Comparison of ENCODE assay signal across 8 cellular contexts in the genomic region with DNA sequence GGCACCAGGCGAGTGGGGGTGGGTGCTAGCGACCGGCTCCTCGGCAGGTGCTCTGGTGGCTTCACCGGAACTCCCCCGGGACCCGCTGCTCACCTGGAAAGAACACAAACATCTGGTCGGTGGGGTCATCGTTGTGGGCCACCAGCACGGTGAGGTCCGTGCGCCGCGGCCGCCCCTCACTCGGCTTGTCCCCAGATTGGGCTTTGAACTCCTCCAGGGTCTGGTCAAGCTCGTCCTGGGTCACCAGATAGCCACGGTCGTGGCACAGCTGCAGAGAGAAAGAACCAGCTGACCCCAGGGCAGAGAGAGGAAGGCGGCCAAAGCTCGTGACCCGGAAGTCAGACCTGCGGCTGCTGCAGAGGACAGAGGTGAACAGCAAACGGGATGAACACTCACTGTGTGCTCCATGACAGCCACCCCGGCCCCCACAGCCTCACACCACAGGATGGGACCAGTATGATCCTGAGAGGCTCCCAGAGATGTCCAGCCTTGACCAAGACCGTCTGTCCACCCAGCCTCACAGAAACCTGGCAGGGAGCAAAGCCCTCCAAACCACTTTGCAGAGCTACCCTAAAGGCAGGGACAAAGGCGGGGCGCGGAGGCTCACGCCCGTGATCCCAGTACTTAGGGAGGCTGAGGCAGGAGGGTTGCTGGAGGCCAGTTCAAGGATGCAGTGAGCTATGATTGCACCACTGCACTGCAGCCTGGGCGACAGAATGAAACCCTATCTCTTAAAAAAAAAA. TPM values are rescaled to one million over a fixed set of nuclear protein-coding genes. Genes with fewer than 3 reads are reported as not detected.
DNase-seq lines count a peak whose midpoint lies in the region; ATAC-seq and TF ChIP-seq lines count a peak whose summit lies in the region.

No MANE protein-coding gene starts in this region.

- H4K91ac ChIP-seq in mesenchymal stem cell (ENCODE audit: low read length): no peak overlapping the region

- peaks cover 22% of the 10 kb centered on the region for H3K4me1 Mint-ChIP-seq in MCF 10A (ENCODE audit: insufficient read depth, unreplicated experiment)

- peaks cover 40% of the 10 kb centered on the region for H3K36me3 Mint-ChIP-seq in MCF 10A (ENCODE audit: insufficient read depth, unreplicated experiment)

- no peaks in the 10 kb centered on the region for H3K27me3 Mint-ChIP-seq in MCF 10A (ENCODE audit: insufficient read depth, unreplicated experiment)

- POLR2A ChIA-PET in MCF 10A (lab: Yijun Ruan, JAX): interaction anchor here (0.5 to 3.2 kb wide), 18 partner anchors 9 to 360 kb away, joined by 3 to 19 read pairs (median 4); a partner anchor contains a TSS

- peak overlapping the region in 1 of 2 experiments; percentile 79 for H3K23ac ChIP-seq in mesenchymal stem cell (ENCODE audit: low read length in 2 of 2)

- H3K18ac ChIP-seq in mesenchymal stem cell (ENCODE audit: low read depth in 1 of 2, low read length in 2 of 2): peak overlapping the region in 1 of 2 experiments; percentile 44

- no peak overlapping the region for H2AK5ac ChIP-seq in mesenchymal stem cell (ENCODE audit: low read length, severe bottlenecking)

- H3K9me3 Mint-ChIP-seq in MCF 10A (ENCODE audit: unreplicated experiment): peaks cover 5% of the 10 kb centered on the region

- H2BK15ac ChIP-seq in mesenchymal stem cell (ENCODE audit: low read depth, poor library complexity, severe bottlenecking): no peak overlapping the region

- TF ChIP-seq CTCF in MCF 10A (IDR thresholded peaks at IDR 0.05; ENCODE audit: unreplicated experiment): no peak

- H3K79me1 ChIP-seq in mesenchymal stem cell (replicated peaks; ENCODE audit: low read length, poor library complexity, severe bottlenecking): peaks cover 26% of the 10 kb centered on the region

- peak overlapping the region in 1 of 2 experiments; percentile 11 for H2BK12ac ChIP-seq in mesenchymal stem cell (ENCODE audit: low read length in 2 of 2)

- H2BK120ac ChIP-seq in mesenchymal stem cell (ENCODE audit: low read depth, low read length): no peak overlapping the region

- no TSS peak for BruUV-seq in MCF 10A (replicated peaks; lab: Mats Ljungman, UMichigan)

- 84% methylated on average over 29 of the region's 32 CpGs for WGBS in mesenchymal stem cell
- 68% methylated on average over 32 of the region's 32 CpGs for WGBS in urinary bladder

- peak overlapping the region; percentile 96 for H3K27ac Mint-ChIP-seq in MCF 10A (ENCODE audit: low read depth, unreplicated experiment)

- H4K8ac ChIP-seq in mesenchymal stem cell (ENCODE audit: low read length): no peak overlapping the region

- intact Hi-C loops in Right ventricle myocardium inferior (cut with DNase I) (no loop called here), left cardiac atrium (cut with DNase I) (no loop called here), MCF 10A (cut with micrococcal nuclease) (loop anchor here (2.0 kb wide), 1 partner anchor 73 kb away; a partner anchor contains a TSS)

- peaks cover 17% of the 10 kb centered on the region for H3K4me1 ChIP-seq in mesenchymal stem cell (ENCODE audit: control insufficient read depth, insufficient read depth, low read depth, low read length)
- H3K4me1 ChIP-seq in urinary bladder (ENCODE audit: insufficient read depth): no peaks in the 10 kb centered on the region

- H3K14ac ChIP-seq in mesenchymal stem cell (ENCODE audit: low read length in 2 of 2): no peak overlapping the region

- ATAC-seq in Right ventricle myocardium inferior (no peak), left cardiac atrium (no peak), GM18517 (IDR thresholded peaks at IDR 0.05; ENCODE audit: unreplicated experiment) (no peak)

- H3K27me3 ChIP-seq in mesenchymal stem cell (ENCODE audit: control insufficient read depth in 1 of 2, insufficient read depth in 1 of 2, low read length in 2 of 2): no peaks in the 10 kb centered on the region

- peak overlapping the region; percentile 96 for H3K9ac ChIP-seq in mesenchymal stem cell (ENCODE audit: low read length)

- DNase-seq in Right ventricle myocardium inferior (ENCODE audit: missing footprints) (peak; percentile 48), left cardiac atrium (no peak), MCF 10A (ENCODE audit: unreplicated experiment) (no peak), mesenchymal stem cell (no peak), activated gamma-delta T cell (lab: John Stamatoyannopoulos, UW) (no peak), dermis blood vessel endothelial cell (no peak)

- H3K4ac ChIP-seq in mesenchymal stem cell (ENCODE audit: low read depth in 1 of 2, low read length in 2 of 2): no peak overlapping the region

- H3K4me3 ChIP-seq in mesenchymal stem cell (ENCODE audit: insufficient read depth in 1 of 2, low read depth in 1 of 2, low read length in 2 of 2) (peak overlapping the region; percentile 93 to 98), urinary bladder (ENCODE audit: low read depth, low read length) (peak overlapping the region; percentile 85)

- H3K4me3 Mint-ChIP-seq in MCF 10A (ENCODE audit: unreplicated experiment): peak overlapping the region; percentile 90

- no peaks in the 10 kb centered on the region for H3K9me3 ChIP-seq in mesenchymal stem cell (ENCODE audit: control insufficient read depth, low read length)

- no peak overlapping the region for H2AFZ ChIP-seq in mesenchymal stem cell (ENCODE audit: low read depth, low read length)

- H3K4me2 ChIP-seq in mesenchymal stem cell (ENCODE audit: low read length, poor library complexity, severe bottlenecking): peak overlapping the region; percentile 77

- H3K27ac ChIP-seq in mesenchymal stem cell (ENCODE audit: low read length, poor library complexity, severe bottlenecking) (no peak overlapping the region), urinary bladder (ENCODE audit: low read depth) (no peak overlapping the region)

- H3K36me3 ChIP-seq in mesenchymal stem cell (ENCODE audit: control insufficient read depth in 1 of 2, insufficient read depth in 2 of 2, low read depth in 1 of 2, low read length in 2 of 2): peaks cover 29 to 49% of the 10 kb centered on the region in 2 experiments
- peaks cover 2% of the 10 kb centered on the region for H3K36me3 ChIP-seq in urinary bladder (ENCODE audit: insufficient read depth)

- CTCF ChIA-PET in MCF 10A (lab: Yijun Ruan, JAX): interaction anchor here (0.6 to 2.0 kb wide), 6 partner anchors 9 to 181 kb away, joined by 3 to 9 read pairs (median 3); no protein-coding TSS in a partner anchor

- H2BK5ac ChIP-seq in mesenchymal stem cell (ENCODE audit: low read depth, low read length, poor library complexity, severe bottlenecking): no peak overlapping the region

RNA-seq across cellular contexts. Expression of a gene that starts 1.2 kb away (rescaled TPM):
- total RNA-seq in Right ventricle myocardium inferior (142 TPM), left cardiac atrium (100 to 1,000 TPM; 142 to 143 TPM), MCF 10A (2022) (184 and 201 TPM in 2 replicates), urinary bladder (35.2 TPM), dermis blood vessel endothelial cell (71.5 and 193 TPM in 2 replicates)
- 152 TPM for polyA plus RNA-seq in mesenchymal stem cell (2013, experiment 1 of 2)
- 153 TPM for polyA plus RNA-seq in mesenchymal stem cell (2013, experiment 2 of 2)
- polyA plus RNA-seq in urinary bladder: 255 TPM

RNA-seq across cellular contexts. Expression of a gene that starts 9.8 kb away (rescaled TPM):
- total RNA-seq in Right ventricle myocardium inferior (361 TPM), left cardiac atrium (100 to 1,000 TPM; 378 to 432 TPM), MCF 10A (2022) (179 and 191 TPM in 2 replicates), urinary bladder (71.3 TPM), dermis blood vessel endothelial cell (281 and 591 TPM in 2 replicates)
- 676 TPM for polyA plus RNA-seq in mesenchymal stem cell (2013, experiment 1 of 2)
- 686 TPM for polyA plus RNA-seq in mesenchymal stem cell (2013, experiment 2 of 2)
- polyA plus RNA-seq in urinary bladder: 452 TPM

RNA-seq across cellular contexts. Expression of a gene that starts 27.0 kb away (rescaled TPM):
- 6.6 TPM for total RNA-seq in Right ventricle myocardium inferior
- total RNA-seq in left cardiac atrium: 10 to 100 TPM; 10.6 to 12.6 TPM
- 11.9 and 15.3 TPM in 2 replicates for total RNA-seq in MCF 10A (2022)
- polyA plus RNA-seq in mesenchymal stem cell (2013, experiment 1 of 2): 0.17 TPM
- 0.15 TPM for polyA plus RNA-seq in mesenchymal stem cell (2013, experiment 2 of 2)
- total RNA-seq in urinary bladder: 5.7 TPM
- 12.0 TPM for polyA plus RNA-seq in urinary bladder
- total RNA-seq in dermis blood vessel endothelial cell: 40.3 and 55.5 TPM in 2 replicates

RNA-seq across cellular contexts. Expression of a gene that starts 54.1 kb away (rescaled TPM):
- total RNA-seq in Right ventricle myocardium inferior (7.7 TPM), left cardiac atrium (10 to 100 TPM in 1 of 2 donors, 1 to 10 TPM in 1; 7.7 to 10.0 TPM), MCF 10A (2022) (10.3 and 18.2 TPM in 2 replicates), urinary bladder (1.9 TPM), dermis blood vessel endothelial cell (9.4 and 10.0 TPM in 2 replicates)
- 8.4 TPM for polyA plus RNA-seq in mesenchymal stem cell (2013, experiment 1 of 2)
- 8.4 TPM for polyA plus RNA-seq in mesenchymal stem cell (2013, experiment 2 of 2)
- 5.9 TPM for polyA plus RNA-seq in urinary bladder
